In genomic region chr9:121634800-121635261, GRCh38 we compare ENCODE assay signal across 1 cellular context.
TF ChIP-seq lines count a peak whose summit lies in the region.

No MANE protein-coding gene starts in this region.

TF ChIP-seq in HepG2, 621 proteins besides CTCF, POLR2A, EP300 and RAD21 (continued from another document and continues in another):
- TF ChIP-seq MYC (CRISPR knock-in tag; IDR thresholded peaks at IDR 0.05; ENCODE audit: borderline replicate concordance) (peak; percentile 17; the same call in 1 of the 2 replicates), SALL2 (CRISPR knock-in tag; IDR thresholded peaks at IDR 0.05) (peak; percentile 35; the same call in 1 of the 2 replicates), ZNF619 (CRISPR knock-in tag; IDR thresholded peaks at IDR 0.05) (no peak), ZNF788 (CRISPR knock-in tag; IDR thresholded peaks at IDR 0.05; ENCODE audit: borderline replicate concordance) (0 out of 2 replicates have a peak, but pooled peaks have one; percentile 23), ZNF225 (CRISPR knock-in tag; IDR thresholded peaks at IDR 0.05) (peak; percentile 34; the same call in 1 of the 2 replicates), ZNF317 (CRISPR knock-in tag; IDR thresholded peaks at IDR 0.05) (0 out of 2 replicates have a peak, but pooled peaks have one; percentile 29), ATAD3A (CRISPR knock-in tag; IDR thresholded peaks at IDR 0.05) (no peak), ZNF772 (CRISPR knock-in tag; IDR thresholded peaks at IDR 0.05) (no peak), MTERF4 (CRISPR knock-in tag; IDR thresholded peaks at IDR 0.05) (0 out of 2 replicates have a peak, but pooled peaks have one; percentile 29), ZNF20 (CRISPR knock-in tag; IDR thresholded peaks at IDR 0.05) (no peak), ATF7-NPFF (CRISPR knock-in tag; IDR thresholded peaks at IDR 0.05; ENCODE audit: low read depth) (no peak), ZNF205 (CRISPR knock-in tag; IDR thresholded peaks at IDR 0.05) (0 out of 2 replicates have a peak, but pooled peaks have one; percentile 15), ZMYM4 (CRISPR knock-in tag; IDR thresholded peaks at IDR 0.05) (no peak), DMTF1 (CRISPR knock-in tag; IDR thresholded peaks at IDR 0.05) (no peak), ZNF296 (CRISPR knock-in tag; conservative IDR thresholded peaks at IDR 0.05) (no peak), RXRB (CRISPR knock-in tag; IDR thresholded peaks at IDR 0.05; ENCODE audit: borderline replicate concordance) (peak; percentile 18; the same call in 1 of the 2 replicates), FIP1L1 (IDR thresholded peaks at IDR 0.05; ENCODE audit: borderline replicate concordance, insufficient read depth, low read depth, low read length) (no peak), ZBTB34 (CRISPR knock-in tag; IDR thresholded peaks at IDR 0.05) (no peak), ZBTB1 (CRISPR knock-in tag; IDR thresholded peaks at IDR 0.05; ENCODE audit: borderline replicate concordance) (no peak), ZNF598 (CRISPR knock-in tag; IDR thresholded peaks at IDR 0.05; ENCODE audit: borderline replicate concordance) (no peak), HES4 (CRISPR knock-in tag; IDR thresholded peaks at IDR 0.05; ENCODE audit: borderline replicate concordance) (no peak), ZNF761 (CRISPR knock-in tag; conservative IDR thresholded peaks at IDR 0.05) (0 out of 2 replicates have a peak, but pooled peaks have one; percentile 22), HNRNPLL (IDR thresholded peaks at IDR 0.05; ENCODE audit: low read depth, low read length, poor library complexity, severe bottlenecking) (peak; percentile 24), CC2D1A (CRISPR knock-in tag; IDR thresholded peaks at IDR 0.05) (no peak), ZNF83 (CRISPR knock-in tag; IDR thresholded peaks at IDR 0.05; ENCODE audit: borderline replicate concordance) (no peak), ZNF335 (CRISPR knock-in tag; IDR thresholded peaks at IDR 0.05) (no peak; the same call in 1 of the 2 replicates), NFIB (CRISPR knock-in tag; IDR thresholded peaks at IDR 0.05; ENCODE audit: borderline replicate concordance) (no peak), PHB2 (IDR thresholded peaks at IDR 0.05; ENCODE audit: partially characterized antibody) (no peak), ONECUT2 (CRISPR knock-in tag; IDR thresholded peaks at IDR 0.05) (0 out of 2 replicates have a peak, but pooled peaks have one; percentile 21), STAG1 (CRISPR knock-in tag; IDR thresholded peaks at IDR 0.05) (peak; percentile 79), ZNF33B (CRISPR knock-in tag; IDR thresholded peaks at IDR 0.05) (0 out of 2 replicates have a peak, but pooled peaks have one; percentile 34), ZNF34 (CRISPR knock-in tag; IDR thresholded peaks at IDR 0.05; ENCODE audit: borderline replicate concordance) (no peak), MXD3 (CRISPR knock-in tag; IDR thresholded peaks at IDR 0.05) (0 out of 2 replicates have a peak, but pooled peaks have one; percentile 29), ZNF292 (CRISPR knock-in tag; IDR thresholded peaks at IDR 0.05; ENCODE audit: borderline replicate concordance, low read depth) (no peak), ZNF543 (CRISPR knock-in tag; IDR thresholded peaks at IDR 0.05) (no peak), ZNF136 (CRISPR knock-in tag; IDR thresholded peaks at IDR 0.05; ENCODE audit: low read depth) (no peak), ZNF746 (CRISPR knock-in tag; IDR thresholded peaks at IDR 0.05) (no peak)
- TF ChIP-seq, protein P1, sequence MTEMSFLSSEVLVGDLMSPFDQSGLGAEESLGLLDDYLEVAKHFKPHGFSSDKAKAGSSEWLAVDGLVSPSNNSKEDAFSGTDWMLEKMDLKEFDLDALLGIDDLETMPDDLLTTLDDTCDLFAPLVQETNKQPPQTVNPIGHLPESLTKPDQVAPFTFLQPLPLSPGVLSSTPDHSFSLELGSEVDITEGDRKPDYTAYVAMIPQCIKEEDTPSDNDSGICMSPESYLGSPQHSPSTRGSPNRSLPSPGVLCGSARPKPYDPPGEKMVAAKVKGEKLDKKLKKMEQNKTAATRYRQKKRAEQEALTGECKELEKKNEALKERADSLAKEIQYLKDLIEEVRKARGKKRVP (CRISPR knock-in tag; IDR thresholded peaks at IDR 0.05): no peak
- TF ChIP-seq, protein P2, sequence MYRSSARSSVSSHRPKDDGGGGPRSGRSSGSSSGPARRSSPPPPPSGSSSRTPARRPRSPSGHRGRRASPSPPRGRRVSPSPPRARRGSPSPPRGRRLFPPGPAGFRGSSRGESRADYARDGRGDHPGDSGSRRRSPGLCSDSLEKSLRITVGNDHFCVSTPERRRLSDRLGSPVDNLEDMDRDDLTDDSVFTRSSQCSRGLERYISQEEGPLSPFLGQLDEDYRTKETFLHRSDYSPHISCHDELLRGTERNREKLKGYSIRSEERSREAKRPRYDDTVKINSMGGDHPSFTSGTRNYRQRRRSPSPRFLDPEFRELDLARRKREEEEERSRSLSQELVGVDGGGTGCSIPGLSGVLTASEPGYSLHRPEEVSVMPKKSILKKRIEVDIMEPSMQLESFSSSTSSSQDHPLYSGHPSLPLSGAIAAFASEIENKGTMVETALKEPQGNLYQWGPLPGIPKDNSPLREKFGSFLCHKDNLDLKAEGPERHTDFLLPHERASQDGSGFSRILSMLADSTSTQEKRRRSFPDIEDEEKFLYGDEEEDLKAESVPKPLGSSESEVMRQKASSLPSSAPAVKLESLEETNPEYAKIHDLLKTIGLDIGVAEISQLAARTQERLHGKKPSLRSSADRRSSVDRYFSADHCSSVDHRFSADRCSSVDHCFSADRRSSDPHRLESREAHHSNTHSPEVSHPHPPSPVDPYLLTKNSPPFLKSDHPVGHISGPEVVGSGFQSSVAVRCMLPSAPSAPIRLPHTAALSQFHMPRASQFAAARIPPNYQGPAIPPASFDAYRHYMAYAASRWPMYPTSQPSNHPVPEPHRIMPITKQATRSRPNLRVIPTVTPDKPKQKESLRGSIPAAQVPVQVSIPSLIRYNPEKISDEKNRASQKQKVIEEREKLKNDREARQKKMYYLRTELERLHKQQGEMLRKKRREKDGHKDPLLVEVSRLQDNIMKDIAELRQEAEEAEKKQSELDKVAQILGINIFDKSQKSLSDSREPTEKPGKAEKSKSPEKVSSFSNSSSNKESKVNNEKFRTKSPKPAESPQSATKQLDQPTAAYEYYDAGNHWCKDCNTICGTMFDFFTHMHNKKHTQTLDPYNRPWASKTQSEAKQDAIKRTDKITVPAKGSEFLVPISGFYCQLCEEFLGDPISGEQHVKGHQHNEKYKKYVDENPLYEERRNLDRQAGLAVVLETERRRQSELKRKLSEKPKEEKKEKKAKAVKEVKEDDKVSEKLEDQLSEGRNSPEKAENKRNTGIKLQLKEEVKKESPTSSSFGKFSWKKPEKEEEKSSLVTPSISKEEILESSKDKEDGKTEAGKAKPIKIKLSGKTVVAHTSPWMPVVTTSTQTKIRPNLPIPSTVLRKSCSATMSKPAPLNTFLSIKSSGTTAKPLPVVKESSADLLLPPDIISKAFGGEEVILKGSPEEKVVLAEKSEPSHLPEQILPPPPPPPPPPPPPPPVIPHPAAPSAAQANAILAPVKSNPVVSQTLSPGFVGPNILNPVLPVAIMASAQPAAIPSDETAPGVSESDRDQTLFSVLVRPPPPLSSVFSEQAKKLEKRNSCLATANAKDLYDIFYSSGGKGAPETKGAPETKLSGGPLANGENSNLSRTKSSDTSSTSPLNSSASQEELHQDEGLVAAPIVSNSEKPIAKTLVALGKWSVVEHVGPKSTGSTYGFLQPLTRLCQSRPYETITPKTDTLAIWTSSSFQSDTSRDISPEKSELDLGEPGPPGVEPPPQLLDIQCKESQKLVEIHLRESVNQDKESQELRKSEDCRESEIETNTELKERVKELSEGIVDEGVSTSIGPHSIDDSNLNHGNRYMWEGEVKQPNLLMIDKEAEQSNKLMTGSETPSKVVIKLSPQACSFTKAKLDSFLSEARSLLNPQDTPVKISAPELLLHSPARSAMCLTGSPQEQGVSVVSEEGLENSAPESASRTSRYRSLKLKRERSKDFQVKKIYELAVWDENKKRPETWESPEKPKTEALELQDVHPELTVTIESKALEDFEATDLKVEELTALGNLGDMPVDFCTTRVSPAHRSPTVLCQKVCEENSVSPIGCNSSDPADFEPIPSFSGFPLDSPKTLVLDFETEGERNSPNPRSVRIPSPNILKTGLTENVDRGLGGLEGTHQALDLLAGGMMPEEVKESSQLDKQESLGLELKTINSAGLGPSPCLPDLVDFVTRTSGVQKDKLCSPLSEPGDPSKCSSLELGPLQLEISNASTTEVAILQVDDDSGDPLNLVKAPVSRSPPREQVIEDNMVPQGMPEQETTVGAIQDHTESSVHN (CRISPR knock-in tag; IDR thresholded peaks at IDR 0.05): no peak
- TF ChIP-seq, protein P3, sequence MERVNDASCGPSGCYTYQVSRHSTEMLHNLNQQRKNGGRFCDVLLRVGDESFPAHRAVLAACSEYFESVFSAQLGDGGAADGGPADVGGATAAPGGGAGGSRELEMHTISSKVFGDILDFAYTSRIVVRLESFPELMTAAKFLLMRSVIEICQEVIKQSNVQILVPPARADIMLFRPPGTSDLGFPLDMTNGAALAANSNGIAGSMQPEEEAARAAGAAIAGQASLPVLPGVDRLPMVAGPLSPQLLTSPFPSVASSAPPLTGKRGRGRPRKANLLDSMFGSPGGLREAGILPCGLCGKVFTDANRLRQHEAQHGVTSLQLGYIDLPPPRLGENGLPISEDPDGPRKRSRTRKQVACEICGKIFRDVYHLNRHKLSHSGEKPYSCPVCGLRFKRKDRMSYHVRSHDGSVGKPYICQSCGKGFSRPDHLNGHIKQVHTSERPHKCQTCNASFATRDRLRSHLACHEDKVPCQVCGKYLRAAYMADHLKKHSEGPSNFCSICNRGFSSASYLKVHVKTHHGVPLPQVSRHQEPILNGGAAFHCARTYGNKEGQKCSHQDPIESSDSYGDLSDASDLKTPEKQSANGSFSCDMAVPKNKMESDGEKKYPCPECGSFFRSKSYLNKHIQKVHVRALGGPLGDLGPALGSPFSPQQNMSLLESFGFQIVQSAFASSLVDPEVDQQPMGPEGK (CRISPR knock-in tag; IDR thresholded peaks at IDR 0.05): peak; percentile 62; the same call in 1 of the 2 replicates
- TF ChIP-seq, protein P4, sequence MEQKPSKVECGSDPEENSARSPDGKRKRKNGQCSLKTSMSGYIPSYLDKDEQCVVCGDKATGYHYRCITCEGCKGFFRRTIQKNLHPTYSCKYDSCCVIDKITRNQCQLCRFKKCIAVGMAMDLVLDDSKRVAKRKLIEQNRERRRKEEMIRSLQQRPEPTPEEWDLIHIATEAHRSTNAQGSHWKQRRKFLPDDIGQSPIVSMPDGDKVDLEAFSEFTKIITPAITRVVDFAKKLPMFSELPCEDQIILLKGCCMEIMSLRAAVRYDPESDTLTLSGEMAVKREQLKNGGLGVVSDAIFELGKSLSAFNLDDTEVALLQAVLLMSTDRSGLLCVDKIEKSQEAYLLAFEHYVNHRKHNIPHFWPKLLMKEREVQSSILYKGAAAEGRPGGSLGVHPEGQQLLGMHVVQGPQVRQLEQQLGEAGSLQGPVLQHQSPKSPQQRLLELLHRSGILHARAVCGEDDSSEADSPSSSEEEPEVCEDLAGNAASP (CRISPR knock-in tag; IDR thresholded peaks at IDR 0.05; ENCODE audit: borderline replicate concordance): 0 out of 2 replicates have a peak, but pooled peaks have one; percentile 16
